14 cellular contexts compared by ENCODE assay signal in the genomic region with DNA sequence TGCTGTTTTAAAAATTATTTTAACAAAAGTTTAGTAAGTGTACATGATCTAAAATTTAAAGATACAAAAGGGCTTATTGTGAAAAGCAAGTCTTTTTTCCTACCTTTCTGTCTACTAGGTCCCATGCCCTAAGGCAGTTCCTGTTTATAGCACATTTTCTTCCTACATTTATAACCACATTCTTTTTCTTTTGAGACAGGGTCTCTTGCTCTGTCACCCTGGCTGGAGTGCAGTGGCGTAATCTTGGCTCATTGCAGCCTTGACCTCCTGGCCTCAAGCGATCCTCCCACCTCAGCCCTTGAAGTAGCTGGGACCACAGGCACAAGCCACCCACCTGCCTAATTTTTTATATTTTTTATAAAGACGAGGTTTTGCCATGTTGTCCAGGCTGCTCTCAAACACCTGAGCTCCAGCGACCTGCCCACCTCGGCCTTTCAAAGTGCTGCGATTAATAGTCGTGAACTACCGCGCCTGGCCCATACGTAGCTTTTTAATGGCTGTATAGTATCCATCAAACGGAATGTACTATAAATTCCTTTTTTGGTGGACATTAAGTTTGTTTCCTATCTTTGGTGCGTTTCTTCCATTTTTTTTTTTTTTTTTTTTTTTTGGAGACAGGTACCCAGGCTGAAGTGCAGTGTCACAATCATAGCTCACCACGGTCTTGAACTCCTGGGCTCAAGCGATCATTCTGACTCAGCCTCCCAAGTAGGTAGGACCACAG.
"Had no signal": no experiment of that assay in that cellular context is flagged by ENCODE, and none has a peak within 500 bp of the region (broad histone marks: within the 10 kb centered on the region; RNA-seq: fewer than 3 reads in every experiment).

No MANE protein-coding gene starts in this region.

- H3K27ac ChIP-seq: colonic mucosa, heart left ventricle, left lung, testis had no signal

- ATAC-seq: activated T-helper 17 cell treated with anti-CD3 and anti-CD28 coated beads, Interleukin-2, amount 50 U/mL, for 72 hours; heart left ventricle; stimulated activated naive CD8-positive, alpha-beta T cell treated with anti-CD3 and anti-CD28 coated beads, Interleukin-15, amount 100 ng/mL, for 72 hours had no signal

- DNase-seq: activated CD4-positive, alpha-beta T cell treated with anti-CD3 and anti-CD28 coated beads, Interleukin-2, amount 10 ng/mL, durations not matched to agents 7 days and 5 days; activated CD4-positive, CD25-positive, alpha-beta regulatory T cell; activated naive CD4-positive, alpha-beta T cell treated with anti-CD3 and anti-CD28 coated beads, Interleukin-2, amount 10 ng/mL, durations not matched to agents 7 days and 5 days; activated T-cell treated with anti-CD3 and anti-CD28 coated beads for 4 hours; caudate nucleus; colonic mucosa; heart left ventricle; left lung; mesenchymal stem cell; stimulated activated CD4-positive, alpha-beta T cell treated with anti-CD3 and anti-CD28 coated beads, Interleukin-4, amount 100 ng/mL, for 1 hour; stimulated activated naive CD8-positive, alpha-beta T cell treated with anti-CD3 and anti-CD28 coated beads, Interleukin-15, amount 100 ng/mL, for 72 hours; testis had no signal

- H3K4me3 ChIP-seq: colonic mucosa, heart left ventricle, left lung, testis had no signal

- FAIRE-seq: frontal cortex had no signal

- H3K27me3 ChIP-seq: colonic mucosa, heart left ventricle, left lung, testis had no signal

- H3K36me3 ChIP-seq: colonic mucosa, left lung had no signal

- H3K4me1 ChIP-seq: colonic mucosa, left lung, testis had no signal

- H3K9me3 ChIP-seq: colonic mucosa, testis had no signal
